In genomic region chr12:76158518-76159321, GRCh38 we compare ENCODE assay signal across 8 cellular contexts.
DNase-seq lines count a peak whose midpoint lies in the region; ATAC-seq and TF ChIP-seq lines count a peak whose summit lies in the region.

No MANE protein-coding gene starts in this region.

- POLR2A ChIA-PET in A673 (lab: Charles Lee; ENCODE audit: low non-redundant PET), result no interaction called here

- TF ChIP-seq CTCF in A673 (conservative IDR thresholded peaks at IDR 0.05; ENCODE audit: low read depth, low read length) (peak; percentile 61), fibroblast of pulmonary artery (IDR thresholded peaks at IDR 0.05; ENCODE audit: low read length, missing control alignments) (peak; percentile 72), neutrophil (IDR thresholded peaks at IDR 0.05) (peak; percentile 62), tibial nerve (IDR thresholded peaks at IDR 0.05) (peak; percentile 36 to 63 (median 50))

- ATAC-seq in GM18511 (IDR thresholded peaks at IDR 0.05; ENCODE audit: unreplicated experiment), result peak; percentile 98
- peak; percentile 98 for ATAC-seq in HG02970 (IDR thresholded peaks at IDR 0.05; ENCODE audit: low FRiP score, unreplicated experiment)

- H3K9ac ChIP-seq in NT2/D1 (ENCODE audit: insufficient read length, low read depth), result no peak overlapping the region

- WGBS in tibial nerve, 2 donors, result 35 to 52% methylated on average over 11 of the region's 11 CpGs

- intact Hi-C loops in A673 (cut with micrococcal nuclease; ENCODE audit: unreplicated experiment), result loop anchor here (10.0 kb wide), 1 partner anchor 186 kb away; the partner anchor contains the start of gene BBS10

- no peak for TF ChIP-seq EP300 in tibial nerve (IDR thresholded peaks at IDR 0.05)

- no peak overlapping the region for H3K27ac ChIP-seq in A673 (ENCODE audit: low read depth, low read length, poor library complexity, severe bottlenecking)
- H3K27ac ChIP-seq in neutrophil, result peak overlapping the region; percentile 69
- H3K27ac ChIP-seq in tibial nerve, result peak overlapping the region in 2 of 4 donors; percentile 8 to 21

- H3K4me1 ChIP-seq in A673 (ENCODE audit: insufficient read depth, low read length, poor library complexity, severe bottlenecking) (no peaks in the 10 kb centered on the region), NT2/D1 (ENCODE audit: insufficient read depth, insufficient read length) (no peaks in the 10 kb centered on the region), neutrophil (ENCODE audit: control insufficient read depth in 1 of 2, insufficient read depth in 1 of 2, low read depth in 1 of 2, low read length in 1 of 2) (peaks cover 30 to 42% of the 10 kb centered on the region in 2 experiments), tibial nerve (peaks cover 0 to 5% (median 0%) of the 10 kb centered on the region in 4 donors)

- H3K27me3 ChIP-seq in A673 (replicated peaks; ENCODE audit: insufficient read depth, low read depth, low read length, poor library complexity), result no peaks in the 10 kb centered on the region
- H3K27me3 ChIP-seq in NT2/D1 (ENCODE audit: insufficient read depth, insufficient read length), result no peaks in the 10 kb centered on the region
- no peaks in the 10 kb centered on the region for H3K27me3 ChIP-seq in neutrophil
- H3K27me3 ChIP-seq in tibial nerve, result no peaks in the 10 kb centered on the region

- TF ChIP-seq POLR2A in tibial nerve (IDR thresholded peaks at IDR 0.05), result no peak

- DNase-seq in A673 (ENCODE audit: low spot score) (peak; percentile 33), NT2/D1 (ENCODE audit: low read depth, low spot score) (peak; percentile 46), activated T-cell treated with anti-CD3 and anti-CD28 coated beads for 24 hours (ENCODE audit: low read depth) (peak; percentile 77), fibroblast of pulmonary artery (ENCODE audit: low read depth) (peak; percentile 70), tibial nerve (ENCODE audit: low spot score in 2 of 2) (peak in 1 of 2 donors; percentile 54)

- H3K9me3 ChIP-seq in A673 (ENCODE audit: low read depth, low read length, poor library complexity, severe bottlenecking) (no peaks in the 10 kb centered on the region), NT2/D1 (ENCODE audit: insufficient read depth, low read length) (no peaks in the 10 kb centered on the region), neutrophil (no peaks in the 10 kb centered on the region), tibial nerve (no peaks in the 10 kb centered on the region)

- H3K36me3 ChIP-seq in A673 (ENCODE audit: insufficient read depth, low read length, poor library complexity, severe bottlenecking) (no peaks in the 10 kb centered on the region), NT2/D1 (ENCODE audit: insufficient read depth, insufficient read length, low read length) (no peaks in the 10 kb centered on the region), neutrophil (no peaks in the 10 kb centered on the region), tibial nerve (no peaks in the 10 kb centered on the region)

- CTCF ChIA-PET in A673 (lab: Charles Lee), result no interaction called here

- H3K4me3 ChIP-seq in A673 (ENCODE audit: low read depth, low read length, poor library complexity, severe bottlenecking), result no peak overlapping the region
- H3K4me3 ChIP-seq in NT2/D1 (ENCODE audit: insufficient read length, low read depth), result no peak overlapping the region
- no peak overlapping the region for H3K4me3 ChIP-seq in fibroblast of pulmonary artery (replicated peaks; ENCODE audit: low read depth, low read length)
- peak overlapping the region; percentile 30 to 49 for H3K4me3 ChIP-seq in neutrophil (ENCODE audit: low read depth in 1 of 2, low read length in 1 of 2)
- peak overlapping the region in 2 of 4 donors; percentile 3 to 9 for H3K4me3 ChIP-seq in tibial nerve

- no TSS peak for BruUV-seq in A673 (replicated peaks; lab: Mats Ljungman, UMichigan)

Comparison
In these comparisons a context has a peak if more than half of its experiments do, and no peak if none do; other contexts are left out.
1. H3K4me3 ChIP-seq: peak in neutrophil (2 of 2); none in A673 (single experiment), NT2/D1 (single experiment) and fibroblast of pulmonary artery (single experiment).
2. Peak in every context shown above with its lines, with median percentiles within 50 percentile points of each other: CTCF ChIP-seq.